In the genomic region with DNA sequence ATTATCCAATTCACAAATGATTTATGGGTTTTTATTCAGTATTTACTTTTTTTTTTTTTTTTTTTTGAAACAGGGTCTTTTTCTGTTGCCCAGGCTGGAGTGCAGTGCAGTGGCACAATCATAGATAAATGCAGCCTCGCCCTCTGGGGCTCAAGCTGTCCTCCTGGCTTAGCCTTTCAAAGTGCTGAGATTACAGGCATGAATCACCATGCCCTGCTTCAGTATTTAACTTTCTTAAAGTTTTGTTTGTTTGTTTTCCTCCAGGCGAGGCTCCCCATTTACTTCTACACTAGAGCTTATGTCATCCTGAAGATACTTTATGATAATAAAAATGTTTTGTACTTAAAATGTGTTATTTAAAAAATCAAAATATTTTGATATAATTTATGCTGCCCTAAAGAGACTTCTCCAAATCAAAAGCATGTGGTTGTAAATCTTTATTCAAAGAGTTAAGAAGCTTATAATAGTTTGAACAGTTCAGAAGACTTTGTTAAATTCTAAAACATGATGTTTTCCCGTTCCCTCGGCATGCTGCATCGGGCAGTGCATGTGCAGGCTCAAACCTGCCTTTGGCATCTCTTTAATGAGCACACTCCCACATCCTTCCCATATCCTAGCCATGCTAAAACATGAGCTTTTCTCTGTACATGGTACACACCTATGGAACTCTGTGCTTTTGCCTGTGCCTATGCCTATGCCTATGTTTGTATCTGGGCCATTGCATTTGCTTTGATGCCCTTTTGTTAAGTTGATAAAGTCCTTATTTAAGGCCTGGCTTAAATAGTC, we compare ENCODE assay signal across 17 cellular contexts. TPM values are rescaled to one million over a fixed set of nuclear protein-coding genes. Genes with fewer than 3 reads are reported as not detected.
DNase-seq lines count a peak whose midpoint lies in the region; ATAC-seq, FAIRE-seq and TF ChIP-seq lines count a peak whose summit lies in the region.
"Had no signal": no experiment of that assay in that cellular context is flagged by ENCODE, and none has a peak within 500 bp of the region (broad histone marks: within the 10 kb centered on the region; RNA-seq: fewer than 3 reads in every experiment).

No MANE protein-coding gene starts in this region.

- H3K4me3 ChIP-seq in body of pancreas (no peak overlapping the region), suprapubic skin (no peak overlapping the region)
- H3K4me3 ChIP-seq: left ventricle myocardium inferior had no signal

- 67 to 71% methylated on average over 5 of the region's 5 CpGs for WGBS in body of pancreas, 2 donors
- WGBS in suprapubic skin: 42% methylated on average over 5 of the region's 5 CpGs

- intact Hi-C loops in body of pancreas (cut with DNase I): no loop called here

- no peak for TF ChIP-seq EP300 in suprapubic skin (IDR thresholded peaks at IDR 0.05)

- H3K36me3 ChIP-seq in body of pancreas (replicated peaks in 1 of 2; ENCODE audit: insufficient read depth in 1 of 2, low read depth in 2 of 2) (no peaks in the 10 kb centered on the region), suprapubic skin (peaks cover 19% of the 10 kb centered on the region)

- TF ChIP-seq CTCF in body of pancreas (IDR thresholded peaks at IDR 0.05): no peak
- TF ChIP-seq CTCF in suprapubic skin (IDR thresholded peaks at IDR 0.05): no peak
- no peak for TF ChIP-seq CTCF in D721Med (IDR thresholded peaks at IDR 0.05; ENCODE audit: insufficient read depth, missing control alignments)

- no peak for ATAC-seq in body of pancreas
- ATAC-seq in HG03460 (IDR thresholded peaks at IDR 0.05; ENCODE audit: unreplicated experiment): no peak
- ATAC-seq in HG02884 (IDR thresholded peaks at IDR 0.05; ENCODE audit: unreplicated experiment): no peak
- ATAC-seq: activated naive CD8-positive, alpha-beta T cell treated with anti-CD3 and anti-CD28 coated beads, Interleukin-2, amount 50 U/mL, for 24 hours; CD8-positive, alpha-beta T cell had no signal

- H3K4me1 ChIP-seq in body of pancreas (peaks cover 79% of the 10 kb centered on the region), suprapubic skin (peaks cover 43% of the 10 kb centered on the region)

- FAIRE-seq in islet of Langerhans (lab: Jason Lieb, UNC) (peak; percentile 55), D721Med (lab: Jason Lieb, UNC) (no peak)
- FAIRE-seq: H1 had no signal

- TF ChIP-seq POLR2A in body of pancreas (IDR thresholded peaks at IDR 0.05) (no peak), suprapubic skin (IDR thresholded peaks at IDR 0.05) (no peak)

- H3K9me3 ChIP-seq in body of pancreas (no peaks in the 10 kb centered on the region), suprapubic skin (no peaks in the 10 kb centered on the region)
- H3K9me3 ChIP-seq: left ventricle myocardium inferior had no signal

- DNase-seq in LoVo (ENCODE audit: low spot score) (peak; percentile 41), body of pancreas (peak in 3 of 4 donors; percentile 27 to 42 (median 31)), suprapubic skin (ENCODE audit: low spot score in 2 of 2) (no peak), D721Med (ENCODE audit: insufficient read length, low spot score) (no peak)
- DNase-seq in activated CD4-positive, alpha-beta T cell treated with anti-CD3 and anti-CD28 coated beads, Interleukin-2, amount 50 U/mL, for 1 hour: no peak
- DNase-seq: activated CD4-positive, alpha-beta T cell treated with anti-CD3 and anti-CD28 coated beads for 4 hours; activated naive CD8-positive, alpha-beta T cell treated with anti-CD3 and anti-CD28 coated beads, Interleukin-2, amount 50 U/mL, for 24 hours; activated T-cell treated with anti-CD3 and anti-CD28 coated beads, Interleukin-2, amount 50 U/mL, for 24 hours; CD8-positive, alpha-beta T cell; left ventricle myocardium inferior; stimulated activated CD4-positive, alpha-beta T cell treated with anti-CD3 and anti-CD28 coated beads, Interleukin-12 subunit alpha, Interleukin-12 subunit beta, amount 100 ng/mL, for 4 hours had no signal

- H3K27me3 ChIP-seq in body of pancreas (no peaks in the 10 kb centered on the region), suprapubic skin (no peaks in the 10 kb centered on the region)

- H3K27ac ChIP-seq in body of pancreas (peak overlapping the region; percentile 6 to 86 (median 48)), suprapubic skin (peak overlapping the region; percentile 82)
- H3K27ac ChIP-seq: left ventricle myocardium inferior had no signal

RNA-seq across cellular contexts. Expression of a gene that starts 11.1 kb away (rescaled TPM):
- 10 to 100 TPM; 11.5 to 21.3 TPM for total RNA-seq in body of pancreas
- total RNA-seq in suprapubic skin: 100 to 1,000 TPM in 1 of 4 donors, 10 to 100 TPM in 3; 82.5 to 111 (median 91.8) TPM
- total RNA-seq: CD8-positive, alpha-beta T cell had no signal

RNA-seq across cellular contexts. Expression of a gene that starts 20.6 kb away (rescaled TPM):
- not detected for total RNA-seq in body of pancreas
- 10 to 100 TPM; 11.8 to 35.6 (median 22.9) TPM for total RNA-seq in suprapubic skin
- total RNA-seq: CD8-positive, alpha-beta T cell; HT-29; left ventricle myocardium inferior; T-helper 1 cell treated with Interleukin-12 subunit alpha and Interleukin-12 subunit beta and Interleukin-4 antibody, amounts not matched to agents 30 ng/mL and 1 ng/mL, for 36 hours had no signal

Comparison
In these comparisons a context has a peak if more than half of its experiments do, and no peak if none do; other contexts are left out.
1. DNase-seq: peak in LoVo (single experiment) and body of pancreas (3 of 4); none in suprapubic skin (0 of 2), activated CD4-positive, alpha-beta T cell treated with anti-CD3 and anti-CD28 coated beads, Interleukin-2, amount 50 U/mL, for 1 hour (single experiment) and D721Med (single experiment).
2. RNA of a gene that starts 20.6 kb away (total RNA-seq): 11.8 to 35.6 TPM in suprapubic skin; not detected in body of pancreas; every median in the first group is over 10 times any median in the second.